Comparison of ENCODE assay signal across 1 cellular context in genomic region chr19:44719262-44719701, GRCh38.
TF ChIP-seq lines count a peak whose summit lies in the region.

No MANE protein-coding gene starts in this region.

TF ChIP-seq in SK-N-SH treated with all-trans-retinoic acid at 6 μM for 48 hours, 23 proteins besides CTCF, POLR2A, EP300 and RAD21 (continued from another document):
- TF ChIP-seq PATZ1 (CRISPR knock-in tag; IDR thresholded peaks at IDR 0.05; ENCODE audit: borderline replicate concordance) (no peak), GLIS3 (CRISPR knock-in tag; IDR thresholded peaks at IDR 0.05) (no peak), ZNF70 (CRISPR knock-in tag; IDR thresholded peaks at IDR 0.05) (no peak), TCF4 (CRISPR knock-in tag; IDR thresholded peaks at IDR 0.05; ENCODE audit: borderline replicate concordance) (no peak), ZNF565 (CRISPR knock-in tag; conservative IDR thresholded peaks at IDR 0.05; ENCODE audit: low read depth) (no peak), TSHZ2 (CRISPR knock-in tag; IDR thresholded peaks at IDR 0.05) (no peak), ISL1 (CRISPR knock-in tag; IDR thresholded peaks at IDR 0.05) (no peak), ESRRG (CRISPR knock-in tag; IDR thresholded peaks at IDR 0.05) (no peak), CSRNP3 (CRISPR knock-in tag; IDR thresholded peaks at IDR 0.05) (no peak), TOX (CRISPR knock-in tag; IDR thresholded peaks at IDR 0.05; ENCODE audit: borderline replicate concordance) (no peak), PPARA (CRISPR knock-in tag; IDR thresholded peaks at IDR 0.05; ENCODE audit: borderline replicate concordance) (no peak)
